ENCODE assay signal across 10 cellular contexts in genomic region chr16:77789646-77790370, GRCh38. TPM values are rescaled to one million over a fixed set of nuclear protein-coding genes. Genes with fewer than 3 reads are reported as not detected.
DNase-seq lines count a peak whose midpoint lies in the region; ATAC-seq and TF ChIP-seq lines count a peak whose summit lies in the region.
"Had no signal": no experiment of that assay in that cellular context is flagged by ENCODE, and none has a peak within 500 bp of the region (broad histone marks: within the 10 kb centered on the region; RNA-seq: fewer than 3 reads in every experiment).

No MANE protein-coding gene starts in this region.

- no peaks in the 10 kb centered on the region for H3K9me3 Mint-ChIP-seq in endothelial cell (ENCODE audit: unreplicated experiment)

- H2BK12ac ChIP-seq in mesenchymal stem cell (ENCODE audit: low read length in 2 of 2), result peak overlapping the region in 1 of 2 experiments; percentile 52

- no peak overlapping the region for H3K27ac ChIP-seq in left ventricle myocardium inferior (replicated peaks)
- H3K27ac ChIP-seq in dorsolateral prefrontal cortex, result no peak overlapping the region
- H3K27ac ChIP-seq in mesenchymal stem cell (ENCODE audit: low read length, poor library complexity, severe bottlenecking), result no peak overlapping the region

- H3K27me3 ChIP-seq in left ventricle myocardium inferior (ENCODE audit: low read depth), result peaks cover 64% of the 10 kb centered on the region
- peaks cover 0 to 47% (median 10%) of the 10 kb centered on the region in 45 donors for H3K27me3 ChIP-seq in dorsolateral prefrontal cortex
- H3K27me3 ChIP-seq in mesenchymal stem cell (ENCODE audit: control insufficient read depth in 1 of 2, insufficient read depth in 1 of 2, low read length in 2 of 2), result peaks cover 58 to 62% of the 10 kb centered on the region in 2 experiments
- peaks cover 31% of the 10 kb centered on the region for H3K27me3 ChIP-seq in HAP-1 (ENCODE audit: low read depth)

- no peak overlapping the region for H3K4me3 Mint-ChIP-seq in endothelial cell (ENCODE audit: unreplicated experiment)

- no peak overlapping the region for H3K23ac ChIP-seq in mesenchymal stem cell (ENCODE audit: low read length in 2 of 2)

- no peak for DNase-seq in left ventricle myocardium inferior
- no peak for DNase-seq in cardiac septum (ENCODE audit: low spot score)
- DNase-seq in dorsolateral prefrontal cortex, result peak in 1 of 10 donors; percentile 32
- no peak for DNase-seq in mesenchymal stem cell
- no peak for DNase-seq in HAP-1 (ENCODE audit: low spot score in 2 of 2)
- no peak for DNase-seq in endothelial cell (ENCODE audit: low spot score)
- no peak for DNase-seq in NCI-H1092 treated with DMSO at 0.1 percent for 48 hours (lab: John Stamatoyannopoulos, UW)
- DNase-seq: EL; stimulated activated CD8-positive, alpha-beta memory T cell treated with anti-CD3 and anti-CD28 coated beads, Interleukin-4, amount 100 ng/mL, for 48 hours had no signal

- peak overlapping the region in 1 of 2 experiments; percentile 6 for H3K4ac ChIP-seq in mesenchymal stem cell (ENCODE audit: low read depth in 1 of 2, low read length in 2 of 2)

- intact Hi-C loops in left ventricle myocardium inferior (cut with micrococcal nuclease) (no loop called here), cardiac septum (cut with DNase I) (loop anchor here (2.0 to 5.0 kb wide), 2 partner anchors 69 to 177 kb away; no protein-coding TSS in a partner anchor), dorsolateral prefrontal cortex (cut with DNase I) (loop anchor here in 1 of 2 donors (2.0 kb wide), 1 partner anchor 67 kb away; the partner anchor contains the start of gene NUDT7)

- H3K14ac ChIP-seq in mesenchymal stem cell (ENCODE audit: low read length in 2 of 2), result peak overlapping the region in 1 of 2 experiments; percentile 68

- no peaks in the 10 kb centered on the region for H3K79me1 ChIP-seq in mesenchymal stem cell (replicated peaks; ENCODE audit: low read length, poor library complexity, severe bottlenecking)

- no peak overlapping the region for H3K9ac ChIP-seq in mesenchymal stem cell (ENCODE audit: low read length)

- H2BK120ac ChIP-seq in mesenchymal stem cell (ENCODE audit: low read depth, low read length), result no peak overlapping the region

- H2AK5ac ChIP-seq in mesenchymal stem cell (ENCODE audit: low read length, severe bottlenecking), result no peak overlapping the region

- H3K9me3 ChIP-seq in left ventricle myocardium inferior (replicated peaks) (no peaks in the 10 kb centered on the region), mesenchymal stem cell (ENCODE audit: control insufficient read depth, low read length) (no peaks in the 10 kb centered on the region), HAP-1 (no peaks in the 10 kb centered on the region)

- TF ChIP-seq CTCF in left ventricle myocardium inferior (IDR thresholded peaks at IDR 0.05; ENCODE audit: borderline replicate concordance) (no peak), dorsolateral prefrontal cortex (IDR thresholded peaks at IDR 0.05 in 54 of 56, conservative IDR thresholded peaks at IDR 0.05 in 2 of 56; ENCODE audit: low read depth in 1 of 56, partially characterized antibody in 56 of 56) (no peak), endothelial cell (IDR thresholded peaks at IDR 0.05; ENCODE audit: unreplicated experiment) (no peak)

- no peak for ATAC-seq in GM21723 (IDR thresholded peaks at IDR 0.05; ENCODE audit: unreplicated experiment)

- H3K18ac ChIP-seq in mesenchymal stem cell (ENCODE audit: low read depth in 1 of 2, low read length in 2 of 2), result peak overlapping the region in 1 of 2 experiments; percentile 71

- H3K27me3 Mint-ChIP-seq in endothelial cell (ENCODE audit: unreplicated experiment), result peaks cover 6% of the 10 kb centered on the region

- H3K36me3 ChIP-seq in left ventricle myocardium inferior (no peaks in the 10 kb centered on the region), mesenchymal stem cell (ENCODE audit: control insufficient read depth in 1 of 2, insufficient read depth in 2 of 2, low read depth in 1 of 2, low read length in 2 of 2) (no peaks in the 10 kb centered on the region), HAP-1 (replicated peaks) (no peaks in the 10 kb centered on the region)

- H3K4me1 ChIP-seq in left ventricle myocardium inferior, result peaks cover 23% of the 10 kb centered on the region
- peaks cover 13% of the 10 kb centered on the region for H3K4me1 ChIP-seq in mesenchymal stem cell (ENCODE audit: control insufficient read depth, insufficient read depth, low read depth, low read length)
- no peaks in the 10 kb centered on the region for H3K4me1 ChIP-seq in HAP-1

- H4K91ac ChIP-seq in mesenchymal stem cell (ENCODE audit: low read length), result no peak overlapping the region

- H2AFZ ChIP-seq in mesenchymal stem cell (ENCODE audit: low read depth, low read length), result peak overlapping the region; percentile 56

- H2BK15ac ChIP-seq in mesenchymal stem cell (ENCODE audit: low read depth, poor library complexity, severe bottlenecking), result no peak overlapping the region

- no peaks in the 10 kb centered on the region for H3K36me3 Mint-ChIP-seq in endothelial cell (ENCODE audit: low read depth, unreplicated experiment)

- in situ Hi-C loops in HAP-1 (cut with MboI; ENCODE audit: low sequenced_read_pairs), result no loop called here

- peak overlapping the region; percentile 53 for H4K8ac ChIP-seq in mesenchymal stem cell (ENCODE audit: low read length)

- H3K4me2 ChIP-seq in mesenchymal stem cell (ENCODE audit: low read length, poor library complexity, severe bottlenecking), result no peak overlapping the region

- H2BK5ac ChIP-seq in mesenchymal stem cell (ENCODE audit: low read depth, low read length, poor library complexity, severe bottlenecking), result no peak overlapping the region

- peaks cover 8% of the 10 kb centered on the region for H3K4me1 Mint-ChIP-seq in endothelial cell (ENCODE audit: unreplicated experiment)

- no peak overlapping the region for H3K27ac Mint-ChIP-seq in endothelial cell (ENCODE audit: unreplicated experiment)

- H3K4me3 ChIP-seq in left ventricle myocardium inferior, result peak overlapping the region; percentile 78
- peak overlapping the region; percentile 55 to 93 (median 76) for H3K4me3 ChIP-seq in dorsolateral prefrontal cortex
- H3K4me3 ChIP-seq in mesenchymal stem cell (ENCODE audit: insufficient read depth in 1 of 2, low read depth in 1 of 2, low read length in 2 of 2), result no peak overlapping the region
- H3K4me3 ChIP-seq in HAP-1, result no peak overlapping the region

- 27% methylated on average over 18 of the region's 20 CpGs for WGBS in mesenchymal stem cell

RNA-seq across cellular contexts. Expression of gene VAT1L, which starts 1.4 kb away (rescaled TPM):
- total RNA-seq in left ventricle myocardium inferior (13.1 TPM), cardiac septum (49.4 TPM), dorsolateral prefrontal cortex (10 to 100 TPM in 119 of 120 experiments, 1 to 10 TPM in 1; 8.5 to 63.7 (median 35.5) TPM), endothelial cell (ENCODE audit: unreplicated experiment) (1.1 TPM)
- 25.8 TPM for polyA plus RNA-seq in mesenchymal stem cell (2013, experiment 1 of 2)
- polyA plus RNA-seq in mesenchymal stem cell (2013, experiment 2 of 2), result 25.4 TPM

Comparison
In these comparisons a context has a peak if more than half of its experiments do, and no peak if none do; other contexts are left out.
1. H3K4me3 ChIP-seq: peak in left ventricle myocardium inferior (single experiment) and dorsolateral prefrontal cortex (59 of 59); none in mesenchymal stem cell (0 of 2) and HAP-1 (single experiment).